13 cellular contexts compared by ENCODE assay signal in the genomic region with DNA sequence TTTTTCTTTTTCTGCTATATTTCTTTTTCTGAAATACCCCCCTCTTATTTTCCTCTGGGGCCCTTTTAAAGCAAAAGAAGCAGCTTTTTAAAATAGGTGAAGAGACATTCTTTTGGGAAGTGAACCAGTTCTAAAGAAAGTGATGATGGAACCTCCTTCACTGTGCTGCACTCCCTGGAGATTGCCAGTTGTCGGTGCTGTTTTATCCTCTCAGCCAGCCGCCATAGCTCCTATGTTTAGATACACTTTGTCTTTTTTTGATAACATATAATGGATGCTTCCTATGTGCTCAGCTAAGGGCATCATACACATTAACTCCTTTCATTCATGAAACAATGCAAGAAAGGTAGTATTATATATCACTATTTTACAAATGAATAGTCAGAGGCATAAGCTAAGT. TPM values are rescaled to one million over a fixed set of nuclear protein-coding genes. Genes with fewer than 3 reads are reported as not detected.
DNase-seq lines count a peak whose midpoint lies in the region; ATAC-seq, FAIRE-seq and TF ChIP-seq lines count a peak whose summit lies in the region.
"Had no signal": no experiment of that assay in that cellular context is flagged by ENCODE, and none has a peak within 500 bp of the region (broad histone marks: within the 10 kb centered on the region; RNA-seq: fewer than 3 reads in every experiment).

No MANE protein-coding gene starts in this region.

- H3K36me3 Mint-ChIP-seq in nephron (ENCODE audit: low read depth), result no peaks in the 10 kb centered on the region

- in situ Hi-C loops in HAP-1 (cut with MboI; ENCODE audit: low sequenced_read_pairs), result no loop called here

- TF ChIP-seq CTCF in fibroblast of villous mesenchyme (IDR thresholded peaks at IDR 0.05; ENCODE audit: insufficient read depth, low read depth, low read length), result peak; percentile 70
- peak; percentile 30 to 34 (median 31) for TF ChIP-seq CTCF in nephron (IDR thresholded peaks at IDR 0.05; ENCODE audit: unreplicated experiment in 3 of 3)

- peaks cover 5% of the 10 kb centered on the region; the same call in 1 of the 2 replicates for H3K4me1 ChIP-seq in HAP-1
- H3K4me1 ChIP-seq: body of pancreas had no signal

- no peaks in the 10 kb centered on the region for H3K36me3 ChIP-seq in HAP-1 (replicated peaks)

- DNase-seq in HAP-1 (ENCODE audit: low spot score in 2 of 2), result peak; percentile 50 to 66
- DNase-seq in fibroblast of villous mesenchyme (ENCODE audit: low read depth), result peak; percentile 48
- DNase-seq in urothelium cell line (ENCODE audit: low spot score), result no peak
- no peak for DNase-seq in OCI-M2 (lab: John Stamatoyannopoulos, UW; ENCODE audit: unreplicated experiment)
- DNase-seq in MV-4-11 (lab: John Stamatoyannopoulos, UW), result no peak
- DNase-seq: NCI-H1930 had no signal

- no peak overlapping the region for H3K4me3 Mint-ChIP-seq in nephron

- H3K27ac Mint-ChIP-seq in nephron, result no peak overlapping the region

- no peaks in the 10 kb centered on the region for H3K9me3 ChIP-seq in HAP-1
- H3K9me3 ChIP-seq: body of pancreas had no signal

- H3K4me1 Mint-ChIP-seq in nephron, result no peaks in the 10 kb centered on the region

- no peak for FAIRE-seq in urothelium cell line (lab: Jason Lieb, UNC)
- FAIRE-seq: GM18507 had no signal

- no peaks in the 10 kb centered on the region for H3K9me3 Mint-ChIP-seq in nephron

- H3K27me3 Mint-ChIP-seq in nephron (ENCODE audit: low read depth), result no peaks in the 10 kb centered on the region

- peak; percentile 92 for ATAC-seq in SK-N-SH treated with all-trans-retinoic acid at 6 μM for 48 hours
- no peak for ATAC-seq in HG02571 (IDR thresholded peaks at IDR 0.05; ENCODE audit: unreplicated experiment)
- ATAC-seq: body of pancreas had no signal

- H3K4me3 ChIP-seq in HAP-1, result no peak overlapping the region
- no peak overlapping the region for H3K4me3 ChIP-seq in fibroblast of villous mesenchyme (ENCODE audit: low read depth, low read length)
- H3K4me3 ChIP-seq: body of pancreas, lung had no signal

- no peaks in the 10 kb centered on the region for H3K27me3 ChIP-seq in HAP-1 (ENCODE audit: low read depth)
- H3K27me3 ChIP-seq: body of pancreas had no signal

TF ChIP-seq in SK-N-SH treated with all-trans-retinoic acid at 6 μM for 48 hours, 23 proteins besides CTCF, POLR2A, EP300 and RAD21:
- TF ChIP-seq ZNF70 (CRISPR knock-in tag; IDR thresholded peaks at IDR 0.05), result no peak
- TF ChIP-seq ARNTL (CRISPR knock-in tag; IDR thresholded peaks at IDR 0.05; ENCODE audit: borderline replicate concordance, low read depth), result no peak
- TF ChIP-seq CSDC2 (CRISPR knock-in tag; IDR thresholded peaks at IDR 0.05), result no peak
- TF ChIP-seq, protein P1, sequence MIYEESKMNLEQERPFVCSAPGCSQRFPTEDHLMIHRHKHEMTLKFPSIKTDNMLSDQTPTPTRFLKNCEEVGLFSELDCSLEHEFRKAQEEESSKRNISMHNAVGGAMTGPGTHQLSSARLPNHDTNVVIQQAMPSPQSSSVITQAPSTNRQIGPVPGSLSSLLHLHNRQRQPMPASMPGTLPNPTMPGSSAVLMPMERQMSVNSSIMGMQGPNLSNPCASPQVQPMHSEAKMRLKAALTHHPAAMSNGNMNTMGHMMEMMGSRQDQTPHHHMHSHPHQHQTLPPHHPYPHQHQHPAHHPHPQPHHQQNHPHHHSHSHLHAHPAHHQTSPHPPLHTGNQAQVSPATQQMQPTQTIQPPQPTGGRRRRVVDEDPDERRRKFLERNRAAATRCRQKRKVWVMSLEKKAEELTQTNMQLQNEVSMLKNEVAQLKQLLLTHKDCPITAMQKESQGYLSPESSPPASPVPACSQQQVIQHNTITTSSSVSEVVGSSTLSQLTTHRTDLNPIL (CRISPR knock-in tag; IDR thresholded peaks at IDR 0.05; ENCODE audit: low read depth), result no peak
- TF ChIP-seq GLIS3 (CRISPR knock-in tag; IDR thresholded peaks at IDR 0.05), result no peak
- TF ChIP-seq OSR1 (CRISPR knock-in tag; IDR thresholded peaks at IDR 0.05), result no peak
- TF ChIP-seq, protein P2, sequence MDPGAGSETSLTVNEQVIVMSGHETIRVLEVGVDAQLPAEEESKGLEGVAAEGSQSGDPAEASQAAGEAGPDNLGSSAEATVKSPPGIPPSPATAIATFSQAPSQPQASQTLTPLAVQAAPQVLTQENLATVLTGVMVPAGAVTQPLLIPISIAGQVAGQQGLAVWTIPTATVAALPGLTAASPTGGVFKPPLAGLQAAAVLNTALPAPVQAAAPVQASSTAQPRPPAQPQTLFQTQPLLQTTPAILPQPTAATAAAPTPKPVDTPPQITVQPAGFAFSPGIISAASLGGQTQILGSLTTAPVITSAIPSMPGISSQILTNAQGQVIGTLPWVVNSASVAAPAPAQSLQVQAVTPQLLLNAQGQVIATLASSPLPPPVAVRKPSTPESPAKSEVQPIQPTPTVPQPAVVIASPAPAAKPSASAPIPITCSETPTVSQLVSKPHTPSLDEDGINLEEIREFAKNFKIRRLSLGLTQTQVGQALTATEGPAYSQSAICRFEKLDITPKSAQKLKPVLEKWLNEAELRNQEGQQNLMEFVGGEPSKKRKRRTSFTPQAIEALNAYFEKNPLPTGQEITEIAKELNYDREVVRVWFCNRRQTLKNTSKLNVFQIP (CRISPR knock-in tag; IDR thresholded peaks at IDR 0.05; ENCODE audit: borderline replicate concordance, low read depth), result no peak
- no peak for TF ChIP-seq ZNF565 (CRISPR knock-in tag; conservative IDR thresholded peaks at IDR 0.05; ENCODE audit: low read depth)
- no peak for TF ChIP-seq PPARA (CRISPR knock-in tag; IDR thresholded peaks at IDR 0.05; ENCODE audit: borderline replicate concordance)
- TF ChIP-seq ZC3H10 (CRISPR knock-in tag; IDR thresholded peaks at IDR 0.05), result no peak
- TF ChIP-seq BACH2 (CRISPR knock-in tag; IDR thresholded peaks at IDR 0.05; ENCODE audit: borderline replicate concordance), result no peak
- TF ChIP-seq, protein P3, sequence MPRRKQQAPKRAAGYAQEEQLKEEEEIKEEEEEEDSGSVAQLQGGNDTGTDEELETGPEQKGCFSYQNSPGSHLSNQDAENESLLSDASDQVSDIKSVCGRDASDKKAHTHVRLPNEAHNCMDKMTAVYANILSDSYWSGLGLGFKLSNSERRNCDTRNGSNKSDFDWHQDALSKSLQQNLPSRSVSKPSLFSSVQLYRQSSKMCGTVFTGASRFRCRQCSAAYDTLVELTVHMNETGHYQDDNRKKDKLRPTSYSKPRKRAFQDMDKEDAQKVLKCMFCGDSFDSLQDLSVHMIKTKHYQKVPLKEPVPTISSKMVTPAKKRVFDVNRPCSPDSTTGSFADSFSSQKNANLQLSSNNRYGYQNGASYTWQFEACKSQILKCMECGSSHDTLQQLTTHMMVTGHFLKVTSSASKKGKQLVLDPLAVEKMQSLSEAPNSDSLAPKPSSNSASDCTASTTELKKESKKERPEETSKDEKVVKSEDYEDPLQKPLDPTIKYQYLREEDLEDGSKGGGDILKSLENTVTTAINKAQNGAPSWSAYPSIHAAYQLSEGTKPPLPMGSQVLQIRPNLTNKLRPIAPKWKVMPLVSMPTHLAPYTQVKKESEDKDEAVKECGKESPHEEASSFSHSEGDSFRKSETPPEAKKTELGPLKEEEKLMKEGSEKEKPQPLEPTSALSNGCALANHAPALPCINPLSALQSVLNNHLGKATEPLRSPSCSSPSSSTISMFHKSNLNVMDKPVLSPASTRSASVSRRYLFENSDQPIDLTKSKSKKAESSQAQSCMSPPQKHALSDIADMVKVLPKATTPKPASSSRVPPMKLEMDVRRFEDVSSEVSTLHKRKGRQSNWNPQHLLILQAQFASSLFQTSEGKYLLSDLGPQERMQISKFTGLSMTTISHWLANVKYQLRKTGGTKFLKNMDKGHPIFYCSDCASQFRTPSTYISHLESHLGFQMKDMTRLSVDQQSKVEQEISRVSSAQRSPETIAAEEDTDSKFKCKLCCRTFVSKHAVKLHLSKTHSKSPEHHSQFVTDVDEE (CRISPR knock-in tag; IDR thresholded peaks at IDR 0.05), result no peak
- no peak for TF ChIP-seq RARB (CRISPR knock-in tag; IDR thresholded peaks at IDR 0.05)
- no peak for TF ChIP-seq ZFP30 (CRISPR knock-in tag; IDR thresholded peaks at IDR 0.05)
- no peak for TF ChIP-seq ZNF8 (CRISPR knock-in tag; IDR thresholded peaks at IDR 0.05)
- TF ChIP-seq, protein P4, sequence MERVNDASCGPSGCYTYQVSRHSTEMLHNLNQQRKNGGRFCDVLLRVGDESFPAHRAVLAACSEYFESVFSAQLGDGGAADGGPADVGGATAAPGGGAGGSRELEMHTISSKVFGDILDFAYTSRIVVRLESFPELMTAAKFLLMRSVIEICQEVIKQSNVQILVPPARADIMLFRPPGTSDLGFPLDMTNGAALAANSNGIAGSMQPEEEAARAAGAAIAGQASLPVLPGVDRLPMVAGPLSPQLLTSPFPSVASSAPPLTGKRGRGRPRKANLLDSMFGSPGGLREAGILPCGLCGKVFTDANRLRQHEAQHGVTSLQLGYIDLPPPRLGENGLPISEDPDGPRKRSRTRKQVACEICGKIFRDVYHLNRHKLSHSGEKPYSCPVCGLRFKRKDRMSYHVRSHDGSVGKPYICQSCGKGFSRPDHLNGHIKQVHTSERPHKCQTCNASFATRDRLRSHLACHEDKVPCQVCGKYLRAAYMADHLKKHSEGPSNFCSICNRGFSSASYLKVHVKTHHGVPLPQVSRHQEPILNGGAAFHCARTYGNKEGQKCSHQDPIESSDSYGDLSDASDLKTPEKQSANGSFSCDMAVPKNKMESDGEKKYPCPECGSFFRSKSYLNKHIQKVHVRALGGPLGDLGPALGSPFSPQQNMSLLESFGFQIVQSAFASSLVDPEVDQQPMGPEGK (CRISPR knock-in tag; IDR thresholded peaks at IDR 0.05; ENCODE audit: borderline replicate concordance), result no peak
- no peak for TF ChIP-seq SNAI2 (CRISPR knock-in tag; IDR thresholded peaks at IDR 0.05)
- no peak for TF ChIP-seq TOX (CRISPR knock-in tag; IDR thresholded peaks at IDR 0.05; ENCODE audit: borderline replicate concordance)
- no peak for TF ChIP-seq TCF4 (CRISPR knock-in tag; IDR thresholded peaks at IDR 0.05; ENCODE audit: borderline replicate concordance)

RNA-seq across cellular contexts. Expression of a gene that starts 14.0 kb away (rescaled TPM):
- 2.9 and 4.7 TPM in 2 replicates for total RNA-seq in fibroblast of villous mesenchyme
- total RNA-seq: OCI-LY7 had no signal

RNA-seq across cellular contexts. Expression of a gene that starts 49.0 kb away (rescaled TPM):
- 127 and 148 TPM in 2 replicates for total RNA-seq in fibroblast of villous mesenchyme
- total RNA-seq: OCI-LY7 had no signal

Comparison
In these comparisons a context has a peak if more than half of its experiments do, and no peak if none do; other contexts are left out.
1. DNase-seq: peak in HAP-1 (2 of 2) and fibroblast of villous mesenchyme (single experiment); none in urothelium cell line (single experiment), OCI-M2 (single experiment) and MV-4-11 (single experiment).